Comparison of ENCODE assay signal across 8 cellular contexts in genomic region chr12:3962661-3963483, GRCh38.
A peak's percentile ranks its signal among the peaks of the same experiment; 100 is the strongest.
DNase-seq lines count a peak whose midpoint lies in the region; ATAC-seq and TF ChIP-seq lines count a peak whose summit lies in the region.

No MANE protein-coding gene starts in this region.

- peak; percentile 14 for DNase-seq in Ammon's horn (ENCODE audit: low spot score)
- DNase-seq in T-helper 2 cell = peak; percentile 41 to 98 (median 69)
- peak; percentile 70 for DNase-seq in activated gamma-delta T cell treated with Interleukin-2 at 50 U/mL for 16 hours
- no peak for DNase-seq in AG20443 (ENCODE audit: low spot score)
- no peak for DNase-seq in NCI-H128 (lab: John Stamatoyannopoulos, UW; ENCODE audit: unreplicated experiment)

- TF ChIP-seq CTCF in nephron (IDR thresholded peaks at IDR 0.05; ENCODE audit: unreplicated experiment in 3 of 3) = no peak

- H3K27ac Mint-ChIP-seq in nephron = peak overlapping the region; percentile 27 to 81 (median 79)

- peaks cover 59% of the 10 kb centered on the region for H3K4me1 Mint-ChIP-seq in nephron

- no peak overlapping the region for H3K4me3 Mint-ChIP-seq in nephron

- H3K9me3 Mint-ChIP-seq in nephron = no peaks in the 10 kb centered on the region

- ATAC-seq in GM21423 (IDR thresholded peaks at IDR 0.05; ENCODE audit: unreplicated experiment) (no peak), GM21390 (IDR thresholded peaks at IDR 0.05; ENCODE audit: unreplicated experiment) (no peak)

- H3K36me3 Mint-ChIP-seq in nephron (ENCODE audit: low read depth) = no peaks in the 10 kb centered on the region

- peaks cover 3% of the 10 kb centered on the region for H3K27me3 Mint-ChIP-seq in nephron (ENCODE audit: low read depth)

Comparison
In these comparisons a context has a peak if more than half of its experiments do, and no peak if none do; other contexts are left out.
1. DNase-seq: peak in Ammon's horn (single experiment), T-helper 2 cell (5 of 5) and activated gamma-delta T cell treated with Interleukin-2 at 50 U/mL for 16 hours (single experiment); none in AG20443 (single experiment) and NCI-H128 (single experiment).